ENCODE assay signal across 1 cellular context in genomic region chr7:40749877-40750276, GRCh38.
TF ChIP-seq lines count a peak whose summit lies in the region.

No MANE protein-coding gene starts in this region.

TF ChIP-seq in SK-N-SH, 30 proteins besides CTCF, POLR2A, EP300 and RAD21 (continued from another document):
- TF ChIP-seq ZBTB33 (IDR thresholded peaks at IDR 0.05; ENCODE audit: borderline replicate concordance, low read depth) (peak; percentile 42; the same call in 1 of the 2 replicates), CHD2 (IDR thresholded peaks at IDR 0.05; ENCODE audit: low read length, partially characterized antibody) (no peak), IRF3 (IDR thresholded peaks at IDR 0.05; ENCODE audit: low read depth, low read length) (no peak), PBX3 (IDR thresholded peaks at IDR 0.05) (0 out of 2 replicates have a peak, but pooled peaks have one; percentile 24), SIN3A (IDR thresholded peaks at IDR 0.05; ENCODE audit: borderline replicate concordance, low read depth, low read length) (no peak), USF1 (IDR thresholded peaks at IDR 0.05; ENCODE audit: borderline replicate concordance, low read depth) (no peak), MAX (IDR thresholded peaks at IDR 0.05; ENCODE audit: low read depth) (no peak), POLR2AphosphoS5 (IDR thresholded peaks at IDR 0.05; ENCODE audit: low read depth, low read length) (peak; percentile 74), YY1 (IDR thresholded peaks at IDR 0.05; ENCODE audit: low read depth) (0 out of 2 replicates have a peak, but pooled peaks have one; percentile 56), NFIC (IDR thresholded peaks at IDR 0.05; ENCODE audit: borderline replicate concordance) (peak; percentile 32; the same call in 1 of the 2 replicates), JUND (IDR thresholded peaks at IDR 0.05) (peak; percentile 81), FOXM1 (IDR thresholded peaks at IDR 0.05; ENCODE audit: low read depth) (no peak), RXRA (IDR thresholded peaks at IDR 0.05; ENCODE audit: borderline replicate concordance, low read depth) (no peak), RCOR1 (IDR thresholded peaks at IDR 0.05; ENCODE audit: low read length) (no peak), MXI1 (IDR thresholded peaks at IDR 0.05; ENCODE audit: low read depth, low read length) (no peak)
TF ChIP-seq in SK-N-SH: peak in this region for 9.
